In genomic region chr2:46042711-46043110, GRCh38 we compare ENCODE assay signal across 1 cellular context.
TF ChIP-seq lines count a peak whose summit lies in the region.

No MANE protein-coding gene starts in this region.

TF ChIP-seq in HepG2, 621 proteins besides CTCF, POLR2A, EP300 and RAD21 (continued from another document):
- TF ChIP-seq ZNF318 (CRISPR knock-in tag; IDR thresholded peaks at IDR 0.05) (no peak), POGK (CRISPR knock-in tag; conservative IDR thresholded peaks at IDR 0.05) (0 out of 2 replicates have a peak, but pooled peaks have one; percentile 34)
